Comparison of ENCODE assay signal across 19 cellular contexts in the genomic region with DNA sequence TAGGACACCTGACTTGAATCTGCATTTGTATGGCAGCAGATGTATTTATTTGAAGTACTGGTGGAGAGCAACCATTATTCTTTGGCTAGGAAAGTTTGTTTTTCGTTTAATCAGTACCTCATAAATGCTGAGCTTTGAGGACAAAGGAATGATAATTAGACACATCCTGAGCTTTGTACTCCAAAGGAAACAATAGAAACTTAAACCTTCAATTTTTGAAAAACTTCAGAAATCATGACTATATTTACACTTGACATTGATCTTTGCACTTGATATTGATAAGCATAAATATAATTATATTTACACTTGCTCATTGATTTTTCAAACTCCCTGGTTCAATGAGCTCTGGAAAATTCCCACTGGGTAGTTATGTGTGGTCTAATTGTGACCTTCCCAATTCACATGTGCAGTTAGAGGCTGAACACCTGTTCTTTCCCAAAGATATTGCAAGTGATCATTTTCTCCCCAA. TPM values are rescaled to one million over a fixed set of nuclear protein-coding genes. Genes with fewer than 3 reads are reported as not detected.
DNase-seq lines count a peak whose midpoint lies in the region; ATAC-seq, FAIRE-seq and TF ChIP-seq lines count a peak whose summit lies in the region.
"Had no signal": no experiment of that assay in that cellular context is flagged by ENCODE, and none has a peak within 500 bp of the region (broad histone marks: within the 10 kb centered on the region; RNA-seq: fewer than 3 reads in every experiment).

No MANE protein-coding gene starts in this region.

- no peak overlapping the region for H3K9ac ChIP-seq in HUES48 (ENCODE audit: low read depth, low read length)

- peaks cover 24% of the 10 kb centered on the region for H3K36me3 Mint-ChIP-seq in MCF 10A (ENCODE audit: insufficient read depth, unreplicated experiment)

- peaks cover 16% of the 10 kb centered on the region for H3K4me1 ChIP-seq in HUES48 (ENCODE audit: control insufficient read depth, insufficient read depth, low read length)
- H3K4me1 ChIP-seq in pancreas, result peaks cover 9 to 12% (median 11%) of the 10 kb centered on the region in 3 donors
- H3K4me1 ChIP-seq: BE2C, Peyer's patch had no signal

- no peak overlapping the region for H3K4me3 Mint-ChIP-seq in MCF 10A (ENCODE audit: unreplicated experiment)

- H3K27me3 Mint-ChIP-seq in MCF 10A (ENCODE audit: insufficient read depth, unreplicated experiment), result no peaks in the 10 kb centered on the region

- H3K27me3 ChIP-seq in HUES48 (ENCODE audit: control insufficient read depth, insufficient read depth, low read length), result no peaks in the 10 kb centered on the region
- H3K27me3 ChIP-seq in pancreas, result no peaks in the 10 kb centered on the region
- H3K27me3 ChIP-seq: BE2C, Peyer's patch had no signal

- H3K4me1 Mint-ChIP-seq in MCF 10A (ENCODE audit: insufficient read depth, unreplicated experiment), result no peaks in the 10 kb centered on the region

- H3K36me3 ChIP-seq in HUES48 (ENCODE audit: control insufficient read depth, insufficient read depth, low read length) (0 out of 2 replicates have a peak, but pooled peaks cover 3% of the 10 kb centered on the region), pancreas (no peaks in the 10 kb centered on the region)
- H3K36me3 ChIP-seq: BE2C, HAP-1, Peyer's patch had no signal

- no peak overlapping the region for H3K27ac Mint-ChIP-seq in MCF 10A (ENCODE audit: low read depth, unreplicated experiment)

- H3K9me3 ChIP-seq in HUES48 (ENCODE audit: control insufficient read depth, insufficient read depth, low read length) (no peaks in the 10 kb centered on the region), pancreas (no peaks in the 10 kb centered on the region)
- H3K9me3 ChIP-seq: A549, BE2C, HAP-1, Peyer's patch had no signal

- H3K27ac ChIP-seq in HUES48 (ENCODE audit: low read depth, low read length) (peak overlapping the region; percentile 28), VCaP (peak overlapping the region; percentile 28), pancreas (peak overlapping the region in 1 of 4 donors; percentile 10)
- H3K27ac ChIP-seq: A549, Peyer's patch had no signal

- CTCF ChIA-PET in MCF 10A (lab: Yijun Ruan, JAX), result interaction anchor here (0.6 to 0.7 kb wide), 2 partner anchors 32 to 624 kb away, joined by 3 read pairs; no protein-coding TSS in a partner anchor

- H3K4me3 ChIP-seq in HUES48 (ENCODE audit: low read depth, low read length) (no peak overlapping the region), pancreas (no peak overlapping the region)
- H3K4me3 ChIP-seq: A549, HAP-1, Peyer's patch had no signal

- intact Hi-C loops in pancreas (cut with DNase I) (no loop called here), MCF 10A (cut with micrococcal nuclease) (no loop called here)

- FAIRE-seq in pancreas (lab: Jason Lieb, UNC) (no peak), frontal cortex (lab: Jason Lieb, UNC) (no peak)
- FAIRE-seq: A549 had no signal

- DNase-seq in NCI-H69 (lab: John Stamatoyannopoulos, UW) (peak; percentile 70), pancreas (no peak), frontal cortex (ENCODE audit: low spot score in 2 of 2) (no peak), GOT3 (lab: John Stamatoyannopoulos, UW) (no peak), MCF 10A (ENCODE audit: unreplicated experiment) (no peak)
- DNase-seq: BE2C; DMS79; Karpas-422; NCI-H1417 treated with DMSO at 0.1 percent for 48 hours; NCI-H2171; NCI-H345; NCI-H526; NK-92 treated with Interleukin-12 subunit alpha and Interleukin-12 subunit beta, amount 100 ng/mL, for 24 hours; Peyer's patch had no signal

- TF ChIP-seq CTCF in VCaP (conservative IDR thresholded peaks at IDR 0.05) (no peak), pancreas (IDR thresholded peaks at IDR 0.05) (no peak), MCF 10A (IDR thresholded peaks at IDR 0.05; ENCODE audit: unreplicated experiment) (no peak)

- POLR2A ChIA-PET in MCF 10A (lab: Yijun Ruan, JAX), result interaction anchor here (0.5 to 2.6 kb wide), 3 partner anchors 10 to 1588 kb away, joined by 3 to 15 read pairs (median 3); no protein-coding TSS in a partner anchor

- H3K9me3 Mint-ChIP-seq in MCF 10A (ENCODE audit: unreplicated experiment), result no peaks in the 10 kb centered on the region

- 6 to 12% methylated on average over 1 of the region's 1 CpG for WGBS in pancreas, 2 donors

- peak in 3 of 4 donors; percentile 27 to 68 (median 54) for ATAC-seq in pancreas
- ATAC-seq: A549, SK-N-SH treated with all-trans-retinoic acid at 6 μM for 48 hours had no signal

- no TSS peak for BruUV-seq in MCF 10A (replicated peaks; lab: Mats Ljungman, UMichigan)

RNA-seq across cellular contexts. Expression of a gene that starts 10.7 kb away (rescaled TPM):
- total RNA-seq in pancreas, result 10 to 100 TPM; 22.6 to 45.4 (median 31.5) TPM
- 10 to 100 TPM; 14.8 to 15.9 TPM for polyA plus RNA-seq in pancreas
- total RNA-seq in frontal cortex, result 24.1 TPM
- 28.7 and 30.6 TPM in 2 replicates for total RNA-seq in MCF 10A (2022)

RNA-seq across cellular contexts. Expression of a gene that starts 28.0 kb away (rescaled TPM):
- total RNA-seq in pancreas (10 to 100 TPM; 10.6 to 20.5 (median 12.7) TPM), frontal cortex (96.6 TPM), MCF 10A (2022) (29.4 and 36.4 TPM in 2 replicates)
- 10 to 100 TPM in 1 of 2 donors, 1 to 10 TPM in 1; 5.4 to 24.0 TPM for polyA plus RNA-seq in pancreas
